ENCODE assay signal across 24 cellular contexts in the genomic region with DNA sequence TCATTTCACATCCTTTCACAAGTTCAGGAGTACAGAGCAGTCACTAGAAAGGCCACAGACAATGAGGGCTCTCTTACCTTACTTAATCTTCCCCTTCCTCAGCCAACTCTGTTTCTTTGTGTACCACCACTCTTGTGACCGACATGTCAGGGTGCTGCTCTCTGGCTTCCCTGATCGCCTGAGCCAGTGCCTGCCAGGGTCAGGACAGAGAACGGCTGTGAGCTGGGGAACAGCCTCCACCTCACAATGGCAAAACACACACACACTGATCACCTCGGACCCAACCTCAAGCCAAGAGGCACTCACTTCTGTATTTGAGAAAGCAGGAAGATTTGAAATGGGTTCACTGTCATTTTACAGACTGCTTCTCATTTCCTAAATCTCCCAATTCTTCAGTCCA. TPM values are rescaled to one million over a fixed set of nuclear protein-coding genes. Genes with fewer than 3 reads are reported as not detected.
"Had no signal": no experiment of that assay in that cellular context is flagged by ENCODE, and none has a peak within 500 bp of the region (broad histone marks: within the 10 kb centered on the region; RNA-seq: fewer than 3 reads in every experiment).

No MANE protein-coding gene starts in this region.

- H3K9me3 ChIP-seq: ascending aorta, breast epithelium, gastrocnemius medialis, neutrophil, pancreas, spleen had no signal

- H3K9me3 Mint-ChIP-seq: activated naive CD4-positive, alpha-beta T cell treated with anti-CD3 and anti-CD28 coated beads, Interleukin-2, amount 50 U/mL, for 24 hours; activated T-cell treated with anti-CD3 and anti-CD28 coated beads, Interleukin-2, amount 50 U/mL, for 72 hours; immature natural killer cell; naive thymus-derived CD4-positive, alpha-beta T cell had no signal

- ATAC-seq: activated T-cell treated with anti-CD3 and anti-CD28 coated beads, Interleukin-2, amount 50 U/mL, for 72 hours; gastrocnemius medialis; heart left ventricle; naive thymus-derived CD4-positive, alpha-beta T cell; stimulated activated memory B cell treated with anti-CD40 and anti-IgM and Interleukin-4, amounts not matched to agents 10 μg/mL and 1 μg/mL and 100 μg/mL, for 72 hours had no signal

- H3K27me3 ChIP-seq: ascending aorta, breast epithelium, gastrocnemius medialis, heart left ventricle, neutrophil, pancreas, spleen had no signal

- H3K36me3 Mint-ChIP-seq: immature natural killer cell had no signal

- H3K36me3 ChIP-seq: breast epithelium, gastrocnemius medialis, neutrophil, pancreas had no signal

- H3K4me1 ChIP-seq: ascending aorta, breast epithelium, gastrocnemius medialis, pancreas, spleen had no signal

- DNase-seq: activated CD4-positive, alpha-beta T cell treated with anti-CD3 and anti-CD28 coated beads for 1 hour; activated CD8-positive, alpha-beta memory T cell treated with anti-CD3 and anti-CD28 coated beads for 24 hours; activated CD8-positive, alpha-beta memory T cell treated with anti-CD3 and anti-CD28 coated beads, Interleukin-2, amount 50 U/mL, for 48 hours; activated effector memory CD4-positive, alpha-beta T cell treated with anti-CD3 and anti-CD28 coated beads, Interleukin-2, amount 50 U/mL, for 16 hours; activated T-cell treated with anti-CD3 and anti-CD28 coated beads, Interleukin-2, amount 50 U/mL, for 72 hours; cerebellar nuclear complex; cortex of kidney; gastrocnemius medialis; heart left ventricle; immature natural killer cell; mesendoderm; naive thymus-derived CD4-positive, alpha-beta T cell; pancreas; spleen; stimulated activated CD4-positive, alpha-beta T cell treated with anti-CD3 and anti-CD28 coated beads, Interleukin-4, amount 100 ng/mL, for 4 hours; T1000 had no signal

- H3K4me3 Mint-ChIP-seq: activated naive CD4-positive, alpha-beta T cell treated with anti-CD3 and anti-CD28 coated beads, Interleukin-2, amount 50 U/mL, for 24 hours; activated T-cell treated with anti-CD3 and anti-CD28 coated beads, Interleukin-2, amount 50 U/mL, for 72 hours; immature natural killer cell; naive thymus-derived CD4-positive, alpha-beta T cell; stimulated activated memory B cell treated with anti-CD40 and anti-IgM and Interleukin-4, amounts not matched to agents 10 μg/mL and 1 μg/mL and 100 μg/mL, for 72 hours had no signal

- H3K27ac ChIP-seq: ascending aorta, breast epithelium, gastrocnemius medialis, heart left ventricle, neutrophil, pancreas, spleen had no signal

- H3K4me3 ChIP-seq: ascending aorta, breast epithelium, gastrocnemius medialis, heart left ventricle, pancreas, spleen had no signal

- H3K27me3 Mint-ChIP-seq: activated naive CD4-positive, alpha-beta T cell treated with anti-CD3 and anti-CD28 coated beads, Interleukin-2, amount 50 U/mL, for 24 hours; naive thymus-derived CD4-positive, alpha-beta T cell; stimulated activated memory B cell treated with anti-CD40 and anti-IgM and Interleukin-4, amounts not matched to agents 10 μg/mL and 1 μg/mL and 100 μg/mL, for 72 hours had no signal

- H3K4me1 Mint-ChIP-seq: activated naive CD4-positive, alpha-beta T cell treated with anti-CD3 and anti-CD28 coated beads, Interleukin-2, amount 50 U/mL, for 24 hours; immature natural killer cell; stimulated activated memory B cell treated with anti-CD40 and anti-IgM and Interleukin-4, amounts not matched to agents 10 μg/mL and 1 μg/mL and 100 μg/mL, for 72 hours had no signal

- H3K27ac Mint-ChIP-seq: activated naive CD4-positive, alpha-beta T cell treated with anti-CD3 and anti-CD28 coated beads, Interleukin-2, amount 50 U/mL, for 24 hours; activated T-cell treated with anti-CD3 and anti-CD28 coated beads, Interleukin-2, amount 50 U/mL, for 72 hours; naive thymus-derived CD4-positive, alpha-beta T cell; stimulated activated memory B cell treated with anti-CD40 and anti-IgM and Interleukin-4, amounts not matched to agents 10 μg/mL and 1 μg/mL and 100 μg/mL, for 72 hours had no signal

RNA-seq across cellular contexts. Expression of gene SMLR1, which starts 30.8 kb away (rescaled TPM):
- total RNA-seq: activated T-cell treated with anti-CD3 and anti-CD28 coated beads, Interleukin-2, amount 50 U/mL, for 72 hours; ascending aorta; breast epithelium; gastrocnemius medialis; heart left ventricle; naive thymus-derived CD4-positive, alpha-beta T cell; renal cortical epithelial cell; spleen; T-helper 1 cell treated with Interleukin-12 subunit alpha and Interleukin-12 subunit beta and Interleukin-4 antibody, amounts not matched to agents 30 ng/mL and 1 ng/mL, for 36 hours had no signal
- polyA plus RNA-seq: esophagus; heart left ventricle; immature natural killer cell; naive thymus-derived CD4-positive, alpha-beta T cell; spleen had no signal
